In genomic region chr17:64506576-64507417, GRCh38 we compare ENCODE assay signal across 8 cellular contexts. TPM values are rescaled to one million over a fixed set of nuclear protein-coding genes. Genes with fewer than 3 reads are reported as not detected.
DNase-seq lines count a peak whose midpoint lies in the region; ATAC-seq, FAIRE-seq and TF ChIP-seq lines count a peak whose summit lies in the region.

TSS of gene CEP95 (plus strand) at chr17:64506977. CDS start at chr17:64507098, 121 bp downstream.

- CTCF ChIA-PET in endothelial cell of umbilical vein (lab: Charles Lee), result interaction anchor here (0.9 to 2.4 kb wide), 8 partner anchors 9 to 143 kb away, joined by 3 to 29 read pairs (median 4); partner anchors contain the start of gene POLG2

- DNase-seq in D341Med (ENCODE audit: low spot score) (peak; percentile 95), HuH-7 (ENCODE audit: low spot score) (peak; percentile 87), endothelial cell of umbilical vein (ENCODE audit: low read depth, low spot score) (peak; percentile 96)
- peak; percentile 98 for DNase-seq in activated CD8-positive, alpha-beta memory T cell treated with anti-CD3 and anti-CD28 coated beads, Interleukin-2, amount 50 U/mL, for 48 hours
- DNase-seq in stimulated activated CD8-positive, alpha-beta memory T cell treated with anti-CD3 and anti-CD28 coated beads, Interleukin-4, amount 100 ng/mL, for 4 hours (ENCODE audit: low read depth in 2 of 2, low spot score in 1 of 2), result peak; percentile 94 to 95

- ATAC-seq in GM21447 (IDR thresholded peaks at IDR 0.05; ENCODE audit: unreplicated experiment), result peak; percentile 57

- H3K79me2 ChIP-seq in OCI-LY3 (ENCODE audit: low read length) (peaks cover 76% of the 10 kb centered on the region), endothelial cell of umbilical vein (ENCODE audit: control insufficient read depth, insufficient read depth, low read length) (peaks cover 74% of the 10 kb centered on the region)

- H3K4me1 ChIP-seq in OCI-LY3 (ENCODE audit: low read length), result peaks cover 18% of the 10 kb centered on the region
- peaks cover 34% of the 10 kb centered on the region for H3K4me1 ChIP-seq in endothelial cell of umbilical vein (ENCODE audit: control insufficient read depth, extremely low read depth, insufficient read depth, low read length)
- peaks cover 28% of the 10 kb centered on the region in 2 donors for H3K4me1 ChIP-seq in mucosa of rectum (ENCODE audit: control insufficient read depth in 2 of 2, insufficient read depth in 2 of 2, low read length in 2 of 2)

- H3K27ac ChIP-seq in OCI-LY3 (ENCODE audit: low read length), result peak within 1 kb of the TSS; percentile 80
- peak within 1 kb of the TSS; percentile 98 for H3K27ac ChIP-seq in endothelial cell of umbilical vein (ENCODE audit: insufficient read depth, low read depth, low read length)
- peak within 1 kb of the TSS; percentile 99 to 100 for H3K27ac ChIP-seq in mucosa of rectum (ENCODE audit: low read depth in 2 of 2, low read length in 2 of 2)

- TF ChIP-seq POLR2A in endothelial cell of umbilical vein (IDR thresholded peaks at IDR 0.05; ENCODE audit: low read depth, low read length), result peak; percentile 65

- H3K27me3 ChIP-seq in OCI-LY3 (ENCODE audit: low read depth, low read length), result no peaks in the 10 kb centered on the region
- no peaks in the 10 kb centered on the region for H3K27me3 ChIP-seq in endothelial cell of umbilical vein (ENCODE audit: control insufficient read depth in 2 of 2, insufficient read depth in 2 of 2, low read length in 2 of 2)
- H3K27me3 ChIP-seq in mucosa of rectum (ENCODE audit: control insufficient read depth in 2 of 2, insufficient read depth in 2 of 2, low read length in 2 of 2), result no peaks in the 10 kb centered on the region

- peaks cover 47% of the 10 kb centered on the region for H3K36me3 ChIP-seq in OCI-LY3 (replicated peaks; ENCODE audit: low read depth, low read length)
- peaks cover 23 to 31% of the 10 kb centered on the region in 2 experiments for H3K36me3 ChIP-seq in endothelial cell of umbilical vein (ENCODE audit: control insufficient read depth in 2 of 2, extremely low read depth in 1 of 2, insufficient read depth in 2 of 2, low read length in 2 of 2)
- H3K36me3 ChIP-seq in mucosa of rectum (ENCODE audit: control insufficient read depth in 2 of 2, insufficient read depth in 2 of 2, low read length in 2 of 2), result peaks cover 41 to 42% of the 10 kb centered on the region in 2 donors

- dilution Hi-C loops in endothelial cell of umbilical vein (cut with MboI; ENCODE audit: extremely low pct_ligation_motif_present, low sequenced_read_pairs), result no loop called here

- H4K20me1 ChIP-seq in OCI-LY3 (ENCODE audit: insufficient read depth, low read length) (peaks cover 26% of the 10 kb centered on the region), endothelial cell of umbilical vein (replicated peaks; ENCODE audit: control insufficient read depth, extremely low read depth, insufficient read depth, low read length) (peaks cover 23% of the 10 kb centered on the region)

- TF ChIP-seq CTCF in OCI-LY3 (IDR thresholded peaks at IDR 0.05; ENCODE audit: low read depth, low read length) (no peak), endothelial cell of umbilical vein (IDR thresholded peaks at IDR 0.05; ENCODE audit: extremely low read depth in 1 of 2, insufficient read depth in 1 of 2, low read depth in 1 of 2, low read length in 2 of 2) (no peak)

- POLR2A ChIA-PET in endothelial cell of umbilical vein (lab: Charles Lee), result interaction anchor here (0.6 to 3.4 kb wide), 5 partner anchors 10 to 230 kb away, joined by 3 to 37 read pairs (median 3); partner anchors contain the start of gene POLG2

- peak within 1 kb of the TSS; percentile 92 for H3K4me2 ChIP-seq in OCI-LY3 (ENCODE audit: low read length)
- H3K4me2 ChIP-seq in endothelial cell of umbilical vein (ENCODE audit: insufficient read depth, low read length), result peak within 1 kb of the TSS; percentile 98

- H3K9me3 ChIP-seq in OCI-LY3 (ENCODE audit: insufficient read depth, low read length) (no peaks in the 10 kb centered on the region), endothelial cell of umbilical vein (replicated peaks; ENCODE audit: control insufficient read depth, insufficient read depth, low read length) (no peaks in the 10 kb centered on the region), mucosa of rectum (ENCODE audit: control insufficient read depth in 2 of 2, low read length in 2 of 2) (no peaks in the 10 kb centered on the region)

- H2AFZ ChIP-seq in OCI-LY3 (ENCODE audit: low read depth, low read length) (peak within 1 kb of the TSS; percentile 17), endothelial cell of umbilical vein (ENCODE audit: low read depth, low read length) (peak within 1 kb of the TSS; percentile 49)

- intact Hi-C loops in endothelial cell of umbilical vein (cut with micrococcal nuclease), result loop anchor here (5.0 to 10.0 kb wide), 2 partner anchors 141 to 238 kb away; no protein-coding TSS in a partner anchor

- H3K9ac ChIP-seq in OCI-LY3 (ENCODE audit: low read length) (peak within 1 kb of the TSS; percentile 99), endothelial cell of umbilical vein (replicated peaks; ENCODE audit: extremely low read depth, insufficient read depth, low read length) (peak within 1 kb of the TSS; percentile 100), mucosa of rectum (ENCODE audit: low read depth in 1 of 2, low read length in 2 of 2) (peak within 1 kb of the TSS; percentile 100)

- H3K4me3 ChIP-seq in OCI-LY3 (ENCODE audit: low read length) (peak within 1 kb of the TSS; percentile 92), endothelial cell of umbilical vein (replicated peaks in 1 of 3; ENCODE audit: insufficient read depth in 1 of 3, low read depth in 1 of 3, low read length in 3 of 3) (peak within 1 kb of the TSS; percentile 65 to 97 (median 95)), mucosa of rectum (ENCODE audit: low read length in 2 of 2) (peak within 1 kb of the TSS; percentile 93 to 99)

- no TSS peak for BruUV-seq in endothelial cell of umbilical vein (replicated peaks; lab: Mats Ljungman, UMichigan)

- no peaks in the 10 kb centered on the region for H3K9me1 ChIP-seq in endothelial cell of umbilical vein (replicated peaks; ENCODE audit: control insufficient read depth, extremely low read depth, insufficient read depth, low read length)

- FAIRE-seq in endothelial cell of umbilical vein (lab: Jason Lieb, UNC), result peak; percentile 77

TF ChIP-seq in endothelial cell of umbilical vein, 7 proteins besides CTCF, POLR2A, EP300 and RAD21:
- TF ChIP-seq POLR2AphosphoS5 (IDR thresholded peaks at IDR 0.05; ENCODE audit: insufficient read depth, low read depth, low read length) (peak; percentile 55), FOS (IDR thresholded peaks at IDR 0.05; ENCODE audit: borderline replicate concordance, insufficient read depth, low read length) (no peak), MYC (IDR thresholded peaks at IDR 0.05; ENCODE audit: low read depth, low read length) (peak; percentile 4), EZH2 (IDR thresholded peaks at IDR 0.05; ENCODE audit: borderline replicate concordance, low read depth, low read length, severe bottlenecking) (no peak), JUN (IDR thresholded peaks at IDR 0.05; ENCODE audit: borderline replicate concordance, insufficient read depth, insufficient read length, low read depth) (no peak), MAX (IDR thresholded peaks at IDR 0.05; ENCODE audit: insufficient read depth, insufficient read length) (peak; percentile 87)
TF ChIP-seq in endothelial cell of umbilical vein: peak in this region for 3.

RNA-seq across cellular contexts. Expression of gene CEP95, which starts in this region (rescaled TPM):
- 35.5 and 42.6 TPM in 2 replicates for total RNA-seq in endothelial cell of umbilical vein
- polyA plus RNA-seq in endothelial cell of umbilical vein, result 9.3 and 14.1 TPM in 2 replicates
- polyA plus RNA-seq in endothelial cell of umbilical vein (2011; cell fraction: cytosol; rRNA removed), result 9.9 and 16.8 TPM in 2 replicates
- polyA plus RNA-seq in endothelial cell of umbilical vein (2011; cell fraction: nucleus; rRNA removed), result 131 and 135 TPM in 2 replicates
- 18.7 and 23.7 TPM in 2 replicates for polyA plus RNA-seq in endothelial cell of umbilical vein (2012)
- polyA minus RNA-seq in endothelial cell of umbilical vein, result 20.2 and 41.5 TPM in 2 replicates
- polyA minus RNA-seq in endothelial cell of umbilical vein (2011; cell fraction: cytosol; rRNA and poly(A)+ RNA removed), result 14.5 TPM
- 71.3 and 86.4 TPM in 2 replicates for polyA minus RNA-seq in endothelial cell of umbilical vein (2011; cell fraction: nucleus; rRNA and poly(A)+ RNA removed)

Comparison
In these comparisons a context has a peak if more than half of its experiments do, and no peak if none do; other contexts are left out.
1. Peak in every context shown above with its lines: DNase-seq, ATAC-seq, H3K4me3 ChIP-seq and H3K27ac ChIP-seq.